10 cellular contexts compared by ENCODE assay signal in the genomic region with DNA sequence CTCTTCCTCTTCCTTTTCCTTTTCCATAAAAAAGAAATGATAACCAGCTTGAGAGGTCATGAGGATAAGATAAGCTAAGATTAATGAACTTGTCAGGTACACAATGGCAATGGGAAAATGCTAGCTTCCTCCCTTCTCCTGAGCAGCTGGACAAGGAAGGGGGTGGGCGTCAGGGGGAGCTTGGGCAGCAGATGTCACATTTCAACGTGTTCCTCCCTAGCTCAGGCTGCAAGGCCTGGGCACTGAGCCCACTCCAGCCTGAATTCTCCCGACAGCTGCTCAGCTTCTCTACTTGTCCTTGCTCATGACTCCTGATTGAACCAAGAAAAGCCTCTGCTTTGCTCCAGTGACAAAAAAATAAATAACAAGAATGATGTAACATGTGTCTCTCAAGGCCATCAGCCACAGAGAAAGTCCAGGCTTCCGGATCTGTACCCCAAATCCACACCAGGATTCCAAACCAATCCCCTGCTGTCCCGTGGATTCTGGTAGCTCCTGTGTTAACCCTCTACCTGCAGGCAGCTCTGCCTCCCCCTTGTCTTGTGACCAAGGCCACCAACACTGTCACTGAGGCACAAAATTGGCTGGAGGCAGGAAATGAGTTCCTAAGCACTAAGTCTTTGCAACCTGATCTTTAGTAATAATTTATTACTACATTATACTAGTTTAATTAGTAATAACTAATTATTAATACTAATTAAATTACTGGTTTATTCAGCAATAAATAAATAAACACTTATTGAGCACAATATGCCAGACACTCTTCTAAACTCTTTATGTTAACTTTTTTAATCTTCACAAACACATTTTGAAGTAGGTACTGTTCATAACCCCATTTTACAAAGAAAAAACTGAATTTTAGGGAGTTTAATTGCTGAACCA.
DNase-seq lines count a peak whose midpoint lies in the region; ATAC-seq and TF ChIP-seq lines count a peak whose summit lies in the region.
"Had no signal": no experiment of that assay in that cellular context is flagged by ENCODE, and none has a peak within 500 bp of the region (broad histone marks: within the 10 kb centered on the region; RNA-seq: fewer than 3 reads in every experiment).

No MANE protein-coding gene starts in this region.

- intact Hi-C loops in posterior cingulate gyrus (cut with DNase I): no loop called here

- peak; percentile 65 for DNase-seq in EH (ENCODE audit: low read depth)
- peak; percentile 88 for DNase-seq in NCI-H82 treated with DMSO at 0.1 percent for 48 hours (lab: John Stamatoyannopoulos, UW; ENCODE audit: unreplicated experiment)
- DNase-seq in fibroblast of villous mesenchyme (ENCODE audit: low read depth): peak; percentile 65
- DNase-seq in posterior cingulate gyrus: peak in 9 of 10 donors; percentile 10 to 84 (median 33)
- no peak for DNase-seq in COLO829 (ENCODE audit: low spot score)
- DNase-seq in NCI-H187 treated with DMSO at 0.1 percent for 48 hours (lab: John Stamatoyannopoulos, UW): no peak
- DNase-seq in naive thymus-derived CD8-positive, alpha-beta T cell: no peak
- DNase-seq: activated naive CD8-positive, alpha-beta T cell treated with anti-CD3 and anti-CD28 coated beads for 36 hours; T-cell had no signal

- ATAC-seq in naive thymus-derived CD8-positive, alpha-beta T cell: no peak
- no peak for ATAC-seq in HG02870 (IDR thresholded peaks at IDR 0.05; ENCODE audit: unreplicated experiment)
- ATAC-seq: T-cell had no signal

- no peaks in the 10 kb centered on the region for H3K36me3 Mint-ChIP-seq in naive thymus-derived CD8-positive, alpha-beta T cell
- H3K36me3 Mint-ChIP-seq: activated naive CD8-positive, alpha-beta T cell treated with anti-CD3 and anti-CD28 coated beads for 36 hours; T-cell had no signal

- H3K9me3 Mint-ChIP-seq in naive thymus-derived CD8-positive, alpha-beta T cell: peaks cover 0 to 1% (median 0%) of the 10 kb centered on the region in 9 donors
- H3K9me3 Mint-ChIP-seq: activated naive CD8-positive, alpha-beta T cell treated with anti-CD3 and anti-CD28 coated beads for 36 hours; T-cell had no signal

- TF ChIP-seq CTCF in fibroblast of villous mesenchyme (IDR thresholded peaks at IDR 0.05; ENCODE audit: insufficient read depth, low read depth, low read length): no peak

- H3K4me3 Mint-ChIP-seq in naive thymus-derived CD8-positive, alpha-beta T cell: no peak overlapping the region
- H3K4me3 Mint-ChIP-seq: activated naive CD8-positive, alpha-beta T cell treated with anti-CD3 and anti-CD28 coated beads for 36 hours; T-cell had no signal

- H3K27me3 Mint-ChIP-seq in naive thymus-derived CD8-positive, alpha-beta T cell: peaks cover 7 to 46% (median 25%) of the 10 kb centered on the region in 5 donors

- no peak overlapping the region for H3K4me3 ChIP-seq in fibroblast of villous mesenchyme (ENCODE audit: low read depth, low read length)

- H3K27ac Mint-ChIP-seq in naive thymus-derived CD8-positive, alpha-beta T cell: no peak overlapping the region
- H3K27ac Mint-ChIP-seq: activated naive CD8-positive, alpha-beta T cell treated with anti-CD3 and anti-CD28 coated beads for 36 hours; T-cell had no signal

- no peaks in the 10 kb centered on the region for H3K4me1 Mint-ChIP-seq in naive thymus-derived CD8-positive, alpha-beta T cell
- H3K4me1 Mint-ChIP-seq: activated naive CD8-positive, alpha-beta T cell treated with anti-CD3 and anti-CD28 coated beads for 36 hours; T-cell had no signal

- POLR2A ChIA-PET in naive thymus-derived CD8-positive, alpha-beta T cell (lab: Charles Lee): no interaction called here

Comparison
In these comparisons a context has a peak if more than half of its experiments do, and no peak if none do; other contexts are left out.
1. DNase-seq: peak in EH (single experiment), NCI-H82 treated with DMSO at 0.1 percent for 48 hours (single experiment), fibroblast of villous mesenchyme (single experiment) and posterior cingulate gyrus (9 of 10); none in COLO829 (single experiment), NCI-H187 treated with DMSO at 0.1 percent for 48 hours (single experiment) and naive thymus-derived CD8-positive, alpha-beta T cell (0 of 10).